Comparison of ENCODE assay signal across 8 cellular contexts in the genomic region with DNA sequence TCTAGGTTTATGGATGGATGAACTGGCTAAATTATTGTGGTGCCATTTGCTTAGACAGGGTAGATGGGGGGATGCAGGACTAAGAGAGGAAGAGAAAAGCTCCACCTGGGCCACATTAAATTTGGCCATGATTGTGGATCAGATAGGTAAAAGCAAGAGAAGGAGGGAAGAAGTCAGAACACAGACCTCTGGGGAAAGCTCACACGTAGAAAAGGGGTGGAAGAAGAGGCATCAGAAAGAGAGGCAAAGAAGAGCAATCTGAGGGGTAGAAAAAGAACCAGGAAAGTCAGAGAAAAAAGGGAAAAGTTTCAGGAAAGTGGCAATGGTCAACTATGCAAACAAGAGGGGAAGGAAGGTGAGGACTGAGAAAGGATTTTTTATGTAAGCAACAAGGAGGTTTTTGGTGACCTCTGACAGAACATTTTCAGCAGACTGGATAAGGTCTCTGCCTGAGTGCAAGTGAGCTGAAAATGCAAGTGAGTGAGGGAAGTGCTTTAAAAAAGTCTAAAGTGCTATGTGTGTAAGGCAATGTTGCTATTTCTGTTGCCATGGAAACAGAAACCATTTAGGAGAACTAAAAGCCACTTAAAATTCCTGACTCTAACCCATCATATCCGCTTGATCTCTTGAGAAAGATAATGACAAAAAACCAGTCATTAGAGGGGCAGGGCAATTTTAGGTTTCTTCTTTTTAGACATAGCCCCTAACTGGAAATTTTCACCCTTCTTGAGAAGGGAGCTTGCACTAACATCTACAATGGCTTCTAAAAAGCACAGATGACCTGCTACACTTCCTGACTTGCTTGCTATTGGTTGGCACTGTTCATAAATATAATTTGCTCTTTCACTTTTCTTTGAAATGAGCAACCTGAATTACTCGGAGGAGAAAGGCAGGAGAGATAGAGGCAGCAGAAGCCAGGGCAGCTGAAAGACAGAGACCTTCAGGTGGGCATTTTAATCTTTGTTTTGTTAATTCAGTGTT. TPM values are rescaled to one million over a fixed set of nuclear protein-coding genes. Genes with fewer than 3 reads are reported as not detected.
A peak's percentile ranks its signal among the peaks of the same experiment; 100 is the strongest.
DNase-seq lines count a peak whose midpoint lies in the region; ATAC-seq lines count a peak whose summit lies in the region.

A gene with protein sequence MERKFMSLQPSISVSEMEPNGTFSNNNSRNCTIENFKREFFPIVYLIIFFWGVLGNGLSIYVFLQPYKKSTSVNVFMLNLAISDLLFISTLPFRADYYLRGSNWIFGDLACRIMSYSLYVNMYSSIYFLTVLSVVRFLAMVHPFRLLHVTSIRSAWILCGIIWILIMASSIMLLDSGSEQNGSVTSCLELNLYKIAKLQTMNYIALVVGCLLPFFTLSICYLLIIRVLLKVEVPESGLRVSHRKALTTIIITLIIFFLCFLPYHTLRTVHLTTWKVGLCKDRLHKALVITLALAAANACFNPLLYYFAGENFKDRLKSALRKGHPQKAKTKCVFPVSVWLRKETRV (plus strand): TSS at position 856 of the 981 bp plus-strand sequence. CDS start 52,889 bp downstream, outside the sequence.

- ATAC-seq in GM21717 (IDR thresholded peaks at IDR 0.05; ENCODE audit: unreplicated experiment) (peak; percentile 56), GM21737 (IDR thresholded peaks at IDR 0.05; ENCODE audit: unreplicated experiment) (no peak)
- peak; percentile 86 to 88 for ATAC-seq in naive thymus-derived CD8-positive, alpha-beta T cell

- POLR2A ChIA-PET in naive thymus-derived CD8-positive, alpha-beta T cell (lab: Charles Lee) = interaction anchor here (1.5 kb wide), 1 partner anchor 791 kb away, joined by 5 read pairs; the partner anchor contains the start of genes CAB39L and SETDB2

- peaks cover 19 to 57% (median 32%) of the 10 kb centered on the region in 4 donors for H3K4me1 Mint-ChIP-seq in naive thymus-derived CD8-positive, alpha-beta T cell

- H3K4me3 Mint-ChIP-seq in naive thymus-derived CD8-positive, alpha-beta T cell = peak within 1 kb of the TSS; percentile 79 to 89 (median 86)

- H3K27ac Mint-ChIP-seq in naive thymus-derived CD8-positive, alpha-beta T cell = peak within 1 kb of the TSS; percentile 89 to 99 (median 94)

- DNase-seq in Daoy (ENCODE audit: low read depth) (peak; percentile 25), NCI-H82 treated with DMSO at 0.1 percent for 48 hours (lab: John Stamatoyannopoulos, UW; ENCODE audit: unreplicated experiment) (peak; percentile 51), DMS153 (lab: John Stamatoyannopoulos, UW) (no peak), NCI-H2171 treated with DMSO at 0.1 percent for 48 hours (lab: John Stamatoyannopoulos, UW) (no peak)
- DNase-seq in effector CD4-positive, alpha-beta T cell = peak; percentile 25
- DNase-seq in naive thymus-derived CD8-positive, alpha-beta T cell = peak in 8 of 10 donors; percentile 9 to 82 (median 58)

- H3K27me3 Mint-ChIP-seq in naive thymus-derived CD8-positive, alpha-beta T cell = peaks cover 0 to 3% (median 0%) of the 10 kb centered on the region in 5 donors

- peaks cover 0 to 3% (median 0%) of the 10 kb centered on the region in 3 donors for H3K36me3 Mint-ChIP-seq in naive thymus-derived CD8-positive, alpha-beta T cell

- H3K9me3 Mint-ChIP-seq in naive thymus-derived CD8-positive, alpha-beta T cell = peaks cover 0 to 2% (median 0%) of the 10 kb centered on the region in 9 donors

RNA-seq across cellular contexts. Expression of the gene that starts here (rescaled TPM):
- total RNA-seq in Daoy (2014; rRNA removed; shearing (Covaris generic)) = not detected in 2 replicates
- 1 to 10 TPM; 1.5 to 2.1 TPM for total RNA-seq in naive thymus-derived CD8-positive, alpha-beta T cell
- polyA plus RNA-seq in naive thymus-derived CD8-positive, alpha-beta T cell = under 1 TPM; 0.37 to 0.81 (median 0.60) TPM

Comparison
In these comparisons a context has a peak if more than half of its experiments do, and no peak if none do; other contexts are left out.
1. Peak in DNase-seq in Daoy; RNA of the gene not detected or under 1 TPM.
2. DNase-seq: peak in NCI-H82 treated with DMSO at 0.1 percent for 48 hours (single experiment), effector CD4-positive, alpha-beta T cell (single experiment) and naive thymus-derived CD8-positive, alpha-beta T cell (8 of 10); none in DMS153 (single experiment) and NCI-H2171 treated with DMSO at 0.1 percent for 48 hours (single experiment).